Comparison of ENCODE assay signal across 15 cellular contexts in genomic region chr9:121780177-121780576, GRCh38.
A peak's percentile ranks its signal among the peaks of the same experiment; 100 is the strongest.
DNase-seq lines count a peak whose midpoint lies in the region; ATAC-seq and TF ChIP-seq lines count a peak whose summit lies in the region.
"Had no signal": no experiment of that assay in that cellular context is flagged by ENCODE, and none has a peak within 500 bp of the region (broad histone marks: within the 10 kb centered on the region; RNA-seq: fewer than 3 reads in every experiment).

No MANE protein-coding gene starts in this region.

- H3K9me3 ChIP-seq in esophagus muscularis mucosa, result peaks cover 0 to 7% (median 0%) of the 10 kb centered on the region in 4 donors
- H3K9me3 ChIP-seq in psoas muscle, result no peaks in the 10 kb centered on the region
- H3K9me3 ChIP-seq in colonic mucosa, result no peaks in the 10 kb centered on the region

- TF ChIP-seq POLR2A in esophagus muscularis mucosa (IDR thresholded peaks at IDR 0.05; ENCODE audit: low read depth), result no peak

- 87% methylated on average over 8 of the region's 8 CpGs for WGBS in esophagus muscularis mucosa
- WGBS in psoas muscle, 3 donors, result 85 to 87% (median 86%) methylated on average over 8 of the region's 8 CpGs

- H3K36me3 ChIP-seq in esophagus muscularis mucosa (peaks cover 43 to 84% (median 77%) of the 10 kb centered on the region in 4 donors), psoas muscle (ENCODE audit: insufficient read depth in 1 of 2, low read depth in 1 of 2) (peaks cover 6 to 79% of the 10 kb centered on the region in 2 donors), colonic mucosa (peaks cover 29% of the 10 kb centered on the region)

- peak; percentile 18 for DNase-seq in left cardiac atrium
- DNase-seq in left ventricle myocardium superior, result no peak
- DNase-seq in esophagus muscularis mucosa (ENCODE audit: extremely low spot score), result no peak
- DNase-seq in psoas muscle, result no peak
- no peak for DNase-seq in COLO829 (ENCODE audit: low spot score)
- DNase-seq in colonic mucosa, result no peak
- DNase-seq: activated CD4-positive, alpha-beta T cell treated with anti-CD3 and anti-CD28 coated beads, Interleukin-2, amount 50 U/mL, for 4 hours; CD4-positive, CD25-positive, alpha-beta regulatory T cell; HCEC 1CT; kidney glomerular epithelial cell; NCI-H1092 treated with DMSO at 0.1 percent for 48 hours; NCI-H510A had no signal

- TF ChIP-seq EP300 in esophagus muscularis mucosa (IDR thresholded peaks at IDR 0.05), result no peak

- intact Hi-C loops in left cardiac atrium (cut with DNase I) (no loop called here), left ventricle myocardium superior (cut with micrococcal nuclease) (no loop called here), esophagus muscularis mucosa (cut with DNase I) (no loop called here), psoas muscle (cut with DNase I) (no loop called here), colonic mucosa (cut with DNase I) (no loop called here)

- TF ChIP-seq CTCF in esophagus muscularis mucosa (IDR thresholded peaks at IDR 0.05) (no peak), psoas muscle (IDR thresholded peaks at IDR 0.05) (no peak), colonic mucosa (IDR thresholded peaks at IDR 0.05) (no peak)

- H3K4me3 ChIP-seq in esophagus muscularis mucosa (no peak overlapping the region), psoas muscle (no peak overlapping the region), colonic mucosa (no peak overlapping the region)
- H3K4me3 ChIP-seq: GM12878 had no signal

- H3K4me1 ChIP-seq in esophagus muscularis mucosa (peaks cover 20 to 29% (median 23%) of the 10 kb centered on the region in 4 donors), psoas muscle (peaks cover 9% of the 10 kb centered on the region), colonic mucosa (no peaks in the 10 kb centered on the region)

- H3K27ac ChIP-seq in esophagus muscularis mucosa (replicated peaks in 1 of 4) (peak overlapping the region; percentile 5 to 66 (median 52)), psoas muscle (peak overlapping the region; percentile 36), colonic mucosa (no peak overlapping the region)

- no peak for ATAC-seq in left cardiac atrium
- ATAC-seq in left ventricle myocardium superior, result no peak
- no peak for ATAC-seq in psoas muscle
- ATAC-seq in HG03342 (IDR thresholded peaks at IDR 0.05; ENCODE audit: unreplicated experiment), result no peak
- ATAC-seq in HG02885 (IDR thresholded peaks at IDR 0.05; ENCODE audit: poor library complexity, unreplicated experiment), result no peak

- H3K9ac ChIP-seq in colonic mucosa (ENCODE audit: low read depth in 2 of 2, low read length in 2 of 2), result no peak overlapping the region

- H3K27me3 ChIP-seq in esophagus muscularis mucosa, result no peaks in the 10 kb centered on the region
- no peaks in the 10 kb centered on the region for H3K27me3 ChIP-seq in psoas muscle (ENCODE audit: insufficient read depth in 3 of 3, low read length in 2 of 3)
- no peaks in the 10 kb centered on the region for H3K27me3 ChIP-seq in colonic mucosa
